ENCODE assay signal across 18 cellular contexts in genomic region chr7:47360301-47360900, GRCh38.
DNase-seq lines count a peak whose midpoint lies in the region; ATAC-seq, FAIRE-seq and TF ChIP-seq lines count a peak whose summit lies in the region.
"Had no signal": no experiment of that assay in that cellular context is flagged by ENCODE, and none has a peak within 500 bp of the region (broad histone marks: within the 10 kb centered on the region; RNA-seq: fewer than 3 reads in every experiment).

No MANE protein-coding gene starts in this region.

- H3K27ac Mint-ChIP-seq in astrocyte (ENCODE audit: unreplicated experiment) (peak overlapping the region; percentile 21), immature natural killer cell (no peak overlapping the region)
- H3K27ac Mint-ChIP-seq: CD4-positive, CD25-positive, alpha-beta regulatory T cell; HFFc6 had no signal

- in situ Hi-C loops in ACHN (cut with HindIII; ENCODE audit: low pct_ligation_motif_present, low pct_unique_long_range_greater_than_20kb, low sequenced_read_pairs) = no loop called here

- H3K4me2 ChIP-seq in astrocyte (ENCODE audit: low read length) (no peak overlapping the region), neuronal stem cell (ENCODE audit: insufficient read depth, low read length, poor library complexity, severe bottlenecking) (no peak overlapping the region)
- H3K4me2 ChIP-seq: BLaER1 treated with 17β-estradiol and CSF1 and Interleukin-3, amounts not matched to agents 10 nM and 100 nM had no signal

- H3K36me3 Mint-ChIP-seq in astrocyte (ENCODE audit: low read depth, unreplicated experiment) = peaks cover 7% of the 10 kb centered on the region
- no peaks in the 10 kb centered on the region for H3K36me3 Mint-ChIP-seq in immature natural killer cell
- H3K36me3 Mint-ChIP-seq: CD4-positive, CD25-positive, alpha-beta regulatory T cell had no signal

- H3K4me1 Mint-ChIP-seq in astrocyte (ENCODE audit: low read depth, unreplicated experiment) (peaks cover 9% of the 10 kb centered on the region), immature natural killer cell (no peaks in the 10 kb centered on the region)

- H3K9me3 ChIP-seq in left ventricle myocardium inferior (replicated peaks) (no peaks in the 10 kb centered on the region), astrocyte (ENCODE audit: insufficient read depth, low read depth, low read length) (no peaks in the 10 kb centered on the region), neuronal stem cell (replicated peaks in 1 of 2; ENCODE audit: control insufficient read depth in 2 of 2, insufficient read depth in 1 of 2, low read depth in 1 of 2, low read length in 2 of 2) (peaks cover 0 to 5% of the 10 kb centered on the region in 2 donors), stomach (no peaks in the 10 kb centered on the region)

- H3K4me1 ChIP-seq in left ventricle myocardium inferior (peaks cover 35% of the 10 kb centered on the region), astrocyte (ENCODE audit: insufficient read depth, low read length) (peaks cover 16% of the 10 kb centered on the region), neuronal stem cell (ENCODE audit: control insufficient read depth in 2 of 2, insufficient read depth in 1 of 2, low read depth in 1 of 2, low read length in 2 of 2) (peaks cover 0 to 3% of the 10 kb centered on the region in 2 donors), stomach (peaks cover 10 to 43% (median 14%) of the 10 kb centered on the region in 4 donors)
- H3K4me1 ChIP-seq: BLaER1 treated with 17β-estradiol and CSF1 and Interleukin-3, amounts not matched to agents 10 nM and 100 nM had no signal

- no peak for TF ChIP-seq POLR2A in stomach (IDR thresholded peaks at IDR 0.05)

- peaks cover 46% of the 10 kb centered on the region for H3K79me2 ChIP-seq in astrocyte (ENCODE audit: insufficient read depth, low read length)

- DNase-seq in left ventricle myocardium inferior (no peak), left cardiac atrium (no peak), astrocyte (ENCODE audit: low read depth) (no peak), neuronal stem cell (ENCODE audit: low spot score) (no peak), stomach (peak; percentile 13), NCI-H2081 treated with DMSO at 0.1 percent for 48 hours (lab: John Stamatoyannopoulos, UW) (no peak), immature natural killer cell (no peak), ACHN (no peak)
- DNase-seq: 8988T; Calu3; CD4-positive, CD25-positive, alpha-beta regulatory T cell; DMS 273 treated with DMSO at 0.1 percent for 48 hours; DMS79; HCEC 1CT; HFFc6 had no signal

- H3K27me3 ChIP-seq in left ventricle myocardium inferior (ENCODE audit: low read depth) (no peaks in the 10 kb centered on the region), astrocyte (ENCODE audit: insufficient read depth, low read length) (peaks cover 3% of the 10 kb centered on the region), neuronal stem cell (ENCODE audit: control insufficient read depth in 3 of 3, insufficient read depth in 3 of 3, low read depth in 1 of 3, low read length in 3 of 3) (no peaks in the 10 kb centered on the region), stomach (no peaks in the 10 kb centered on the region)
- H3K27me3 ChIP-seq: BLaER1 treated with 17β-estradiol and CSF1 and Interleukin-3, amounts not matched to agents 10 nM and 100 nM had no signal

- H3K27ac ChIP-seq in left ventricle myocardium inferior (replicated peaks) (peak overlapping the region; percentile 78), astrocyte (ENCODE audit: low read depth, low read length) (no peak overlapping the region), neuronal stem cell (replicated peaks; ENCODE audit: low read length) (no peak overlapping the region), stomach (no peak overlapping the region)
- H3K27ac ChIP-seq: BLaER1 treated with 17β-estradiol and CSF1 and Interleukin-3, amounts not matched to agents 10 nM and 100 nM had no signal

- H4K91ac ChIP-seq in neuronal stem cell (ENCODE audit: low read depth, low read length, poor library complexity) = no peak overlapping the region

- no peak overlapping the region for H2AK5ac ChIP-seq in neuronal stem cell (ENCODE audit: low read depth, low read length)

- H3K79me1 ChIP-seq in neuronal stem cell (ENCODE audit: low read depth, low read length) = peaks cover 8% of the 10 kb centered on the region

- no peak overlapping the region for H2BK5ac ChIP-seq in neuronal stem cell (ENCODE audit: low read length)

- H3K14ac ChIP-seq in neuronal stem cell (ENCODE audit: low read length) = peak overlapping the region; percentile 78

- H3K27me3 Mint-ChIP-seq in astrocyte (ENCODE audit: low read depth, unreplicated experiment) = no peaks in the 10 kb centered on the region
- H3K27me3 Mint-ChIP-seq in immature natural killer cell (ENCODE audit: low read depth in 3 of 3) = peaks cover 0 to 4% (median 3%) of the 10 kb centered on the region in 3 donors
- H3K27me3 Mint-ChIP-seq: CD4-positive, CD25-positive, alpha-beta regulatory T cell had no signal

- no peak overlapping the region for H2AFZ ChIP-seq in astrocyte (ENCODE audit: low read depth, low read length)
- no peak overlapping the region for H2AFZ ChIP-seq in neuronal stem cell (ENCODE audit: low read length)

- TF ChIP-seq CTCF in left ventricle myocardium inferior (IDR thresholded peaks at IDR 0.05; ENCODE audit: borderline replicate concordance) = no peak
- no peak for TF ChIP-seq CTCF in astrocyte (IDR thresholded peaks at IDR 0.05; ENCODE audit: insufficient read depth, low read depth, low read length)
- no peak for TF ChIP-seq CTCF in stomach (IDR thresholded peaks at IDR 0.05)

- intact Hi-C loops in left ventricle myocardium inferior (cut with micrococcal nuclease) (no loop called here), left cardiac atrium (cut with DNase I) (no loop called here), stomach (cut with DNase I; ENCODE audit: low total_unique reads) (no loop called here)

- H3K9ac ChIP-seq in astrocyte (ENCODE audit: low read length) (no peak overlapping the region), neuronal stem cell (ENCODE audit: low read depth, low read length, poor library complexity) (no peak overlapping the region)
- H3K9ac ChIP-seq: BLaER1 treated with 17β-estradiol and CSF1 and Interleukin-3, amounts not matched to agents 10 nM and 100 nM had no signal

- no peak overlapping the region for H3K4ac ChIP-seq in neuronal stem cell (ENCODE audit: low read length)

- peaks cover 95% of the 10 kb centered on the region for H4K20me1 ChIP-seq in astrocyte (ENCODE audit: insufficient read depth, low read length)

- FAIRE-seq in astrocyte (lab: Jason Lieb, UNC) = no peak
- FAIRE-seq: GM12878, GM18507 had no signal

- no peak overlapping the region for H4K8ac ChIP-seq in neuronal stem cell (ENCODE audit: low read depth, low read length)

- peak overlapping the region; percentile 65 for H3K18ac ChIP-seq in neuronal stem cell (ENCODE audit: low read length)

- no peak overlapping the region for H3K23ac ChIP-seq in neuronal stem cell (ENCODE audit: low read depth, low read length, poor library complexity)

- no peak for TF ChIP-seq EP300 in stomach (IDR thresholded peaks at IDR 0.05)

- no peak overlapping the region for H2BK12ac ChIP-seq in neuronal stem cell (ENCODE audit: low read length)

- H3K4me3 ChIP-seq in left ventricle myocardium inferior (no peak overlapping the region), astrocyte (ENCODE audit: insufficient read depth, low read depth, low read length) (no peak overlapping the region), neuronal stem cell (ENCODE audit: low read length in 2 of 2) (no peak overlapping the region), stomach (no peak overlapping the region)
- H3K4me3 ChIP-seq: BLaER1 treated with 17β-estradiol and CSF1 and Interleukin-3, amounts not matched to agents 10 nM and 100 nM; GM12878 had no signal

- no peak for ATAC-seq in left cardiac atrium
- ATAC-seq: GM12878 had no signal

- H3K4me3 Mint-ChIP-seq in astrocyte (ENCODE audit: unreplicated experiment) = no peak overlapping the region
- no peak overlapping the region for H3K4me3 Mint-ChIP-seq in immature natural killer cell
- H3K4me3 Mint-ChIP-seq: CD4-positive, CD25-positive, alpha-beta regulatory T cell; HFFc6 had no signal

- H2BK120ac ChIP-seq in neuronal stem cell (ENCODE audit: low read depth, low read length) = no peak overlapping the region

- H3K9me3 Mint-ChIP-seq in astrocyte (ENCODE audit: unreplicated experiment) = no peaks in the 10 kb centered on the region
- no peaks in the 10 kb centered on the region for H3K9me3 Mint-ChIP-seq in immature natural killer cell
- H3K9me3 Mint-ChIP-seq: CD4-positive, CD25-positive, alpha-beta regulatory T cell; HFFc6 had no signal

- no peak overlapping the region for H2BK15ac ChIP-seq in neuronal stem cell (ENCODE audit: low read length)

- H3K36me3 ChIP-seq in left ventricle myocardium inferior (no peaks in the 10 kb centered on the region), astrocyte (ENCODE audit: insufficient read depth, low read length) (peaks cover 5% of the 10 kb centered on the region), neuronal stem cell (replicated peaks in 1 of 2; ENCODE audit: control insufficient read depth in 2 of 2, insufficient read depth in 2 of 2, low read length in 2 of 2) (peaks cover 0 to 3% of the 10 kb centered on the region in 2 donors), stomach (peaks cover 0 to 24% (median 19%) of the 10 kb centered on the region in 4 donors)

- WGBS in neuronal stem cell (ENCODE audit: extremely low coverage in 2 of 2, insufficient read length in 2 of 2, insufficient replicate concordance in 1 of 2), 2 donors = no CpG with 5 or more reads among the region's 11 CpGs
- WGBS in stomach, 5 donors = 93 to 96% (median 96%) methylated on average over 10 to 11 of the region's 11 CpGs
